24 cellular contexts compared by ENCODE assay signal in genomic region chr15:35530698-35531097, GRCh38.
"Had no signal": no experiment of that assay in that cellular context is flagged by ENCODE, and none has a peak within 500 bp of the region (broad histone marks: within the 10 kb centered on the region; RNA-seq: fewer than 3 reads in every experiment).

No MANE protein-coding gene starts in this region.

- H3K27ac ChIP-seq: PC-9 had no signal

- DNase-seq: activated B cell treated with CpG ODN at 0.5 μM for 24 hours; activated CD4-positive, alpha-beta memory T cell treated with anti-CD3 and anti-CD28 coated beads, Interleukin-2, amount 10 ng/mL, durations not matched to agents 7 days and 5 days; activated CD4-positive, alpha-beta T cell treated with anti-CD3 and anti-CD28 coated beads for 1 hour; activated CD4-positive, alpha-beta T cell treated with anti-CD3 and anti-CD28 coated beads, Interleukin-2, amount 50 U/mL, for 1 hour; activated gamma-delta T cell treated with Interleukin-2 at 50 U/mL for 16 hours; activated naive CD4-positive, alpha-beta T cell treated with anti-CD3 and anti-CD28 coated beads, Interleukin-2, amount 10 ng/mL, durations not matched to agents 7 days and 5 days; activated naive CD8-positive, alpha-beta T cell treated with anti-CD3 and anti-CD28 coated beads for 36 hours; activated T-cell treated with anti-CD3 and anti-CD28 coated beads for 4 hours; activated T-cell treated with anti-CD3 and anti-CD28 coated beads, Interleukin-2, amount 50 U/mL, for 48 hours; cerebellar nuclear complex; IMR-90; Kasumi-1; KBM-7; NCI-H1048; NCI-H1436; NCI-H1694 treated with DMSO at 0.1 percent for 48 hours; NCI-H345; NCI-H510A treated with DMSO at 0.1 percent for 48 hours; NCI-H69; PC-9; SHP77 treated with DMSO at 0.1 percent for 48 hours; T-helper 17 cell; T-helper 9 cell had no signal

- ATAC-seq: activated T-helper 17 cell treated with anti-CD3 and anti-CD28 coated beads, Interleukin-2, amount 50 U/mL, for 72 hours; T-helper 17 cell had no signal

- H3K4me3 ChIP-seq: PC-9 had no signal
